ENCODE assay signal across 8 cellular contexts in the genomic region with DNA sequence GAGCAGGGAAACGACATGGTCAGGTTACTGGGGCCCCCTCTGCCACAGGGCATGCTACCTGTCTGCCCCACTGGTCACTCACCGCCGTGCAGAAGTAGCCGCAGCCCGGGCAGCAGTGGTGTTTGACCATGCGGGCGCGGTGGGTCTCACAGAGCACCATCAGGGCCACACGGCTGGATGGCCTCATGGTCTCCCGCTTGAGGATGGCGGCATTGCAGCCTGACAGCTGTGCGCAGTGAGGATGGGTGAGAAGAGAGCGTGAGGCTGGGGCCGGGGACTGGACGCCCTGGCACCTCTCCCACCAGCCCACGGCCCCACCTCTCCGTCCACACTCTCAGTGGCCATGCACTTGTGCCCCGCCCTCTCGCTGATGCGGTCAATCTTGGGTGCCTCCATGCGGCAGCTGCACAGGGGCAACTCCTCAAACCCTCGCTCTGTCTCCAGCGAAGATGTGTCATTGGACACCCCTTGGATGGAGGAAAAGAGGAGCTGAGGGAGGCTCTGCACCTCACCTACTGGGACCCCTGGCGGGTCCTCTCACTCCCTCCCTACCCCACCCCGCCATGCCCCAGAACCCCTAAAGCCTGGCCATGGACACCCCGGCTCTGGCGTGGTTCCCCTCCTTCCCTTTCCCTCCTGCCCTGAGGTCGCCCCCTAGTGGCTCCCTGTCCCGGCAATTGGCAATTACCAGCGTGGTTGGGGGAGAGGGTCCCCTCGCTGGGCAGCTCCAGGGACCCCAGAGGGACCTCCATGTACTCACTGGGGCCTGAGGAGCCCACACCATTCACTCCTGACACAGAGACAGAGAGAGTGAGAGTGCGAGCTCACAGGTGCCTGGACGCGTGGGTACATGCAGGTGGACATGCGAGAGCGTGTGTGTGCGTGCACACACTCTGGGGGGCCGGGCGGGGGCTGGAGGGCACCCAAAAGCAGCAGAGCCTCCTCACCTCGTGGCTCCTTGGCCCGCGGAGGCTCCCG. TPM values are rescaled to one million over a fixed set of nuclear protein-coding genes. Genes with fewer than 3 reads are reported as not detected.
DNase-seq lines count a peak whose midpoint lies in the region; ATAC-seq and TF ChIP-seq lines count a peak whose summit lies in the region.

No MANE protein-coding gene starts in this region.

- H3K79me2 ChIP-seq in mammary epithelial cell (ENCODE audit: insufficient read depth, low read length), result no peaks in the 10 kb centered on the region

- in situ Hi-C loops in GM13976 (cut with MboI; ENCODE audit: low sequenced_read_pairs, unreplicated experiment) (no loop called here), mammary epithelial cell (cut with MboI; ENCODE audit: low sequenced_read_pairs in 2 of 2) (no loop called here)

- ATAC-seq in mucosa of descending colon (peak; percentile 69), HG02623 (IDR thresholded peaks at IDR 0.05; ENCODE audit: unreplicated experiment) (no peak), HG03571 (IDR thresholded peaks at IDR 0.05; ENCODE audit: unreplicated experiment) (no peak)

- TF ChIP-seq POLR2A in uterus (IDR thresholded peaks at IDR 0.05), result no peak

- H3K36me3 ChIP-seq in mammary epithelial cell (ENCODE audit: insufficient read depth, low read length), result peaks cover 16% of the 10 kb centered on the region
- no peaks in the 10 kb centered on the region for H3K36me3 ChIP-seq in mucosa of descending colon (ENCODE audit: low read depth)
- H3K36me3 ChIP-seq in uterus, result no peaks in the 10 kb centered on the region

- no peak overlapping the region for H3K9ac ChIP-seq in mammary epithelial cell (ENCODE audit: insufficient read depth, low read length)

- TF ChIP-seq CTCF in GM13976 (IDR thresholded peaks at IDR 0.05; ENCODE audit: borderline replicate concordance, control extremely low read depth, extremely low read depth, insufficient read depth, missing control alignments) (peak; percentile 70), mammary epithelial cell (conservative IDR thresholded peaks at IDR 0.05 in 1 of 2, IDR thresholded peaks at IDR 0.05 in 1 of 2; ENCODE audit: extremely low read depth in 1 of 2, insufficient read depth in 1 of 2, low read depth in 1 of 2, low read length in 2 of 2) (peak; percentile 54 to 67), mucosa of descending colon (IDR thresholded peaks at IDR 0.05) (peak; percentile 57), uterus (IDR thresholded peaks at IDR 0.05) (peak in 3 of 4 experiments; percentile 16 to 73 (median 48))

- intact Hi-C loops in mammary epithelial cell (cut with micrococcal nuclease) (no loop called here), mucosa of descending colon (cut with DNase I, micrococcal nuclease) (no loop called here), uterus (cut with DNase I; ENCODE audit: low total_unique reads) (no loop called here)

- H3K27ac ChIP-seq in mammary epithelial cell (ENCODE audit: insufficient read depth, low read depth, low read length), result no peak overlapping the region
- H3K27ac ChIP-seq in uterus, result no peak overlapping the region

- no peak overlapping the region for H2AFZ ChIP-seq in mammary epithelial cell (ENCODE audit: low read depth, low read length)

- dilution Hi-C loops in mammary epithelial cell (cut with HindIII; ENCODE audit: low sequenced_read_pairs), result loop anchor here (10.0 kb wide), 1 partner anchor 54 kb away; no protein-coding TSS in a partner anchor

- CTCF ChIA-PET in mammary epithelial cell (lab: Charles Lee; ENCODE audit: low non-redundant PET), result no interaction called here

- H3K4me1 ChIP-seq in mammary epithelial cell (ENCODE audit: insufficient read depth, low read length) (no peaks in the 10 kb centered on the region), mucosa of descending colon (ENCODE audit: low read depth) (no peaks in the 10 kb centered on the region), uterus (no peaks in the 10 kb centered on the region)

- WGBS in mammary epithelial cell (ENCODE audit: low coverage, missing lambda C conversion rate), result 85% methylated on average over 11 of the region's 43 CpGs

- no peaks in the 10 kb centered on the region for H4K20me1 ChIP-seq in mammary epithelial cell (ENCODE audit: insufficient read depth, low read length)

- peak; percentile 80 for DNase-seq in GM13976 (ENCODE audit: low spot score)
- DNase-seq in T-helper 9 cell, result peak; percentile 51
- DNase-seq in mammary epithelial cell, result no peak
- DNase-seq in mucosa of descending colon, result peak in 2 of 3 donors; percentile 72 to 75
- no peak for DNase-seq in uterus
- DNase-seq in putamen (ENCODE audit: low spot score), result no peak

- no peaks in the 10 kb centered on the region for H3K9me3 ChIP-seq in mammary epithelial cell (replicated peaks; ENCODE audit: insufficient read depth, low read length)
- no peaks in the 10 kb centered on the region for H3K9me3 ChIP-seq in mucosa of descending colon
- H3K9me3 ChIP-seq in uterus, result no peaks in the 10 kb centered on the region

- no TSS peak for BruUV-seq in mammary epithelial cell (replicated peaks; lab: Mats Ljungman, UMichigan)

- H3K27me3 ChIP-seq in mammary epithelial cell (ENCODE audit: insufficient read depth, low read length) (no peaks in the 10 kb centered on the region), uterus (no peaks in the 10 kb centered on the region)

- no peak overlapping the region for H3K4me2 ChIP-seq in mammary epithelial cell (ENCODE audit: insufficient read depth, low read depth, low read length)

- H3K4me3 ChIP-seq in mammary epithelial cell (replicated peaks in 1 of 3; ENCODE audit: insufficient read depth in 1 of 3, low read depth in 2 of 3, low read length in 3 of 3) (no peak overlapping the region), mucosa of descending colon (no peak overlapping the region), uterus (no peak overlapping the region)

RNA-seq across cellular contexts. Expression of gene EHMT2, which starts 8.9 kb away (rescaled TPM):
- total RNA-seq in mammary epithelial cell (10 to 100 TPM; 26.2 to 28.7 TPM), mucosa of descending colon (10 to 100 TPM; 29.6 to 50.1 (median 36.4) TPM), uterus (10 to 100 TPM; 13.8 to 72.4 (median 66.2) TPM)
- polyA plus RNA-seq in mammary epithelial cell, result 33.6 TPM
- polyA minus RNA-seq in mammary epithelial cell, result 95.7 TPM

RNA-seq across cellular contexts. Expression of gene SLC44A4, which starts 9.8 kb away (rescaled TPM):
- total RNA-seq in mammary epithelial cell, result not detected
- not detected for polyA plus RNA-seq in mammary epithelial cell
- polyA minus RNA-seq in mammary epithelial cell, result not detected
- total RNA-seq in mucosa of descending colon, result 100 to 1,000 TPM; 332 to 795 (median 740) TPM
- 10 to 100 TPM in 1 of 4 donors, 1 to 10 TPM in 3; 5.0 to 46.1 (median 5.8) TPM for total RNA-seq in uterus

RNA-seq across cellular contexts. Expression of gene ZBTB12, which starts 13.3 kb away (rescaled TPM):
- total RNA-seq in mammary epithelial cell (1 to 10 TPM in 1 of 2 donors, under 1 TPM in 1; 0.33 to 2.7 TPM), mucosa of descending colon (1 to 10 TPM; 2.3 to 6.2 (median 3.4) TPM), uterus (10 to 100 TPM in 2 of 4 donors, 1 to 10 TPM in 1, not detected in 1; 2.4 to 15.3 (median 11.0) TPM)
- 0.95 TPM for polyA plus RNA-seq in mammary epithelial cell
- 0.93 TPM for polyA minus RNA-seq in mammary epithelial cell

RNA-seq across cellular contexts. Expression of gene NEU1, which starts 25.9 kb away (rescaled TPM):
- total RNA-seq in mammary epithelial cell, result 10 to 100 TPM; 27.8 to 42.5 TPM
- 44.5 TPM for polyA plus RNA-seq in mammary epithelial cell
- polyA minus RNA-seq in mammary epithelial cell, result 27.1 TPM
- 10 to 100 TPM; 44.0 to 65.7 (median 45.0) TPM for total RNA-seq in mucosa of descending colon
- 10 to 100 TPM; 20.5 to 28.4 (median 23.4) TPM for total RNA-seq in uterus

RNA-seq across cellular contexts. Expression of gene C2, which starts 38.9 kb away (rescaled TPM):
- total RNA-seq in mammary epithelial cell, result under 1 TPM; 0.45 to 0.50 TPM
- polyA plus RNA-seq in mammary epithelial cell, result not detected
- polyA minus RNA-seq in mammary epithelial cell, result not detected
- 10 to 100 TPM in 2 of 3 donors, 1 to 10 TPM in 1; 5.5 to 33.7 (median 17.9) TPM for total RNA-seq in mucosa of descending colon
- 10 to 100 TPM in 1 of 4 donors, 1 to 10 TPM in 3; 4.1 to 24.8 (median 4.6) TPM for total RNA-seq in uterus

Comparison
In these comparisons a context has a peak if more than half of its experiments do, and no peak if none do; other contexts are left out.
1. DNase-seq: peak in GM13976 (single experiment), T-helper 9 cell (single experiment) and mucosa of descending colon (2 of 3); none in mammary epithelial cell (single experiment), uterus (0 of 2) and putamen (single experiment).
2. RNA of gene SLC44A4, which starts 9.8 kb away (total RNA-seq): 332 to 795 TPM in mucosa of descending colon; 5.0 to 46.1 TPM in uterus and not detected in mammary epithelial cell; every median in the first group is over 4 times any median in the second.
3. Peak in every context shown above with its lines, with median percentiles within 50 percentile points of each other: CTCF ChIP-seq.